28 cellular contexts compared by ENCODE assay signal in the genomic region with DNA sequence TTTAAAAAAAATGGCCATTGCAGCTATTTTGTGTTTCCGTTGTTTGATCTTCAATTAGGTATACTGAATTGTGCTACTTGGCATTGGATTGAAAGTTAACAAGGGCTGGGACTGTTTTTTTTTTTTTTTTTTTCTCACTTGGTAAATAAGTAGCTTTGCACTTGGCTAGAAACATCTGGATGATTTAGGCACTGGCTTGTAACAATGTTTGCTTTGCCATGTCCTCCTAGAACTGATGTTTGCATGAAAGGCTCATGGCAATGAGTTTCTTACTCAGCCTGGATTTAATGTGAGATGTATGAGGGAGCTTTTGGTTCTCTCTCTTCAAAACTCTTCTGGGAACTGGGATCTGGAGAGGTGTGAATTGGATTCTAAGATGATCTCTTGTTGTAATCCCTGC.
"Had no signal": no experiment of that assay in that cellular context is flagged by ENCODE, and none has a peak within 500 bp of the region (broad histone marks: within the 10 kb centered on the region; RNA-seq: fewer than 3 reads in every experiment).

No MANE protein-coding gene starts in this region.

- ATAC-seq: activated CD4-positive, alpha-beta T cell treated with anti-CD3 and anti-CD28 coated beads for 36 hours; activated T-cell treated with anti-CD3 and anti-CD28 coated beads, Interleukin-2, amount 50 U/mL, for 4 hours; naive thymus-derived CD8-positive, alpha-beta T cell; stimulated activated naive B cell treated with anti-CD40 and anti-IgM and Interleukin-4, amounts not matched to agents 10 μg/mL and 1 μg/mL and 100 μg/mL, for 72 hours had no signal

- H3K27ac Mint-ChIP-seq: activated B cell treated with CpG ODN at 0.5 μM for 24 hours; activated CD4-positive, alpha-beta T cell treated with anti-CD3 and anti-CD28 coated beads for 36 hours; activated naive CD8-positive, alpha-beta T cell; activated T-helper 2 cell treated with anti-CD3 and anti-CD28 coated beads, Interferon-gamma antibody, Interleukin-2, Interleukin-4, amounts not matched to agents 10 μg/mL and 5 μg/mL and 100 μg/mL, durations not matched to agents 14 hours and 24 hours and 36 hours; naive thymus-derived CD8-positive, alpha-beta T cell; stimulated activated naive B cell treated with anti-CD40 and anti-IgM and Interleukin-4, amounts not matched to agents 10 μg/mL and 1 μg/mL and 100 μg/mL, for 72 hours had no signal

- H3K27me3 ChIP-seq: breast epithelium, hepatocyte, sigmoid colon, testis, uterus had no signal

- H3K4me1 Mint-ChIP-seq: activated B cell treated with CpG ODN at 0.5 μM for 24 hours; activated CD4-positive, alpha-beta T cell treated with anti-CD3 and anti-CD28 coated beads for 36 hours; naive thymus-derived CD8-positive, alpha-beta T cell; stimulated activated naive B cell treated with anti-CD40 and anti-IgM and Interleukin-4, amounts not matched to agents 10 μg/mL and 1 μg/mL and 100 μg/mL, for 72 hours had no signal

- H3K27ac ChIP-seq: breast epithelium, dorsolateral prefrontal cortex, esophagus muscularis mucosa, hepatocyte, left ventricle myocardium inferior, sigmoid colon, testis, uterus had no signal

- H3K9me3 ChIP-seq: testis, uterus had no signal

- DNase-seq: activated B cell treated with CpG ODN at 0.5 μM for 24 hours; activated CD4-positive, alpha-beta T cell treated with anti-CD3 and anti-CD28 coated beads for 36 hours; activated CD4-positive, alpha-beta T cell treated with anti-CD3 and anti-CD28 coated beads, Interleukin-2, amount 50 U/mL, for 4 hours; activated CD8-positive, alpha-beta memory T cell treated with anti-CD3 and anti-CD28 coated beads for 24 hours; activated CD8-positive, alpha-beta memory T cell treated with anti-CD3 and anti-CD28 coated beads, Interleukin-2, amount 50 U/mL, for 4 hours; activated naive CD4-positive, alpha-beta T cell; activated T-cell treated with anti-CD3 and anti-CD28 coated beads, Interleukin-2, amount 50 U/mL, for 4 hours; dorsolateral prefrontal cortex; glutamatergic neuron; kidney glomerular epithelial cell; left ventricle myocardium inferior; naive thymus-derived CD8-positive, alpha-beta T cell; retina; sigmoid colon; stimulated activated CD4-positive, alpha-beta T cell treated with anti-CD3 and anti-CD28 coated beads, Interleukin-2, amount 100 ng/mL, for 48 hours; stimulated activated CD8-positive, alpha-beta memory T cell treated with anti-CD3 and anti-CD28 coated beads, Interleukin-4, amount 100 ng/mL, for 48 hours; stimulated activated naive B cell treated with anti-CD40 and anti-IgM and Interleukin-4, amounts not matched to agents 10 μg/mL and 1 μg/mL and 100 μg/mL, for 72 hours; testis; trophoblast cell; uterus had no signal

- H3K4me3 Mint-ChIP-seq: activated B cell treated with CpG ODN at 0.5 μM for 24 hours; activated CD4-positive, alpha-beta T cell treated with anti-CD3 and anti-CD28 coated beads for 36 hours; activated naive CD8-positive, alpha-beta T cell; activated T-cell treated with anti-CD3 and anti-CD28 coated beads, Interleukin-2, amount 50 U/mL, for 4 hours; central memory CD8-positive, alpha-beta T cell; naive thymus-derived CD8-positive, alpha-beta T cell; stimulated activated naive B cell treated with anti-CD40 and anti-IgM and Interleukin-4, amounts not matched to agents 10 μg/mL and 1 μg/mL and 100 μg/mL, for 72 hours had no signal

- H3K36me3 ChIP-seq: breast epithelium, esophagus muscularis mucosa, left ventricle myocardium inferior, sigmoid colon, uterus had no signal

- H3K36me3 Mint-ChIP-seq: activated naive CD8-positive, alpha-beta T cell; naive thymus-derived CD8-positive, alpha-beta T cell; stimulated activated naive B cell treated with anti-CD40 and anti-IgM and Interleukin-4, amounts not matched to agents 10 μg/mL and 1 μg/mL and 100 μg/mL, for 72 hours had no signal

- H3K4me1 ChIP-seq: breast epithelium, esophagus muscularis mucosa, left ventricle myocardium inferior, sigmoid colon, testis, uterus had no signal

- H3K9me3 Mint-ChIP-seq: activated T-cell treated with anti-CD3 and anti-CD28 coated beads, Interleukin-2, amount 50 U/mL, for 4 hours; activated T-helper 2 cell treated with anti-CD3 and anti-CD28 coated beads, Interferon-gamma antibody, Interleukin-2, Interleukin-4, amounts not matched to agents 10 μg/mL and 5 μg/mL and 100 μg/mL, durations not matched to agents 14 hours and 24 hours and 36 hours; immature natural killer cell had no signal

- H3K4me3 ChIP-seq: breast epithelium, dorsolateral prefrontal cortex, esophagus muscularis mucosa, hepatocyte, left ventricle myocardium inferior, sigmoid colon, smooth muscle cell, testis, uterus had no signal
